In the genomic region with DNA sequence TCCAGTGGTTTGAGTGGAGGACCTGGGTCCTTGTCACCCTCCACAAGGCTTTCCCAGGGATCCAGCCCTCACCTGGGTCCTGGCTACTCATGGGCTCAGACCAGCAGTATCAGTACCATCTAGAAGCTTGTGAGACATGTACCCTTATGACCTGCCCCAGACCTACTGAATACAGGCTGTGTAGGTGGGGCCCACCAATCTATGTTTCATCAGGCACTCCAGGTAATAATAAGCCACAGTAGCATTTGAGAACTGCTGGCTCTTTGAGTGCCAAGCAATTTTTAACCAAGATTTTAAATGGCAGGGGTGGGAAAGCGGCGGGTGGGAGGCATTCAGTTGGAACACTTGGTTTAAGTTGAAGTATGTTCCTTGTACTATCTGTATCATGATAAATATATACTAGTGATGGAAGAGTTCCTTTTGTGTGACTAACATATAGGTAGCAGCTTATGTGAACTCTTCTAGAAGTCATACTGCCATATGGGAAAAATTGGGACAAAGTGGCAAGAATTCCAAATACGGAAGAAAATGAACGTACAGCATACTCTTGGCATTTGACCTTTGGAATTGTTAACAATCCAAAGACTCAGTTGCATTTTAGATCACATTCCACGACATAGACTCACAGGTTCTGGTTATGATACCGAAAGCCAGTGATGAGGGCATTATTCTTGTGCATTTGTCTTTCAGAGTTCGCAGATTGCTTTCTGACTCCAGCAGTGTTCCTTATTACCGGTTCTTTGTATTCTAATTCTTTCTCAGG, we compare ENCODE assay signal across 12 cellular contexts.
DNase-seq lines count a peak whose midpoint lies in the region; ATAC-seq and TF ChIP-seq lines count a peak whose summit lies in the region.
"Had no signal": no experiment of that assay in that cellular context is flagged by ENCODE, and none has a peak within 500 bp of the region (broad histone marks: within the 10 kb centered on the region; RNA-seq: fewer than 3 reads in every experiment).

No MANE protein-coding gene starts in this region.

- no peaks in the 10 kb centered on the region for H3K27me3 ChIP-seq in heart right ventricle
- H3K27me3 ChIP-seq in neural progenitor cell, result no peaks in the 10 kb centered on the region
- no peaks in the 10 kb centered on the region for H3K27me3 ChIP-seq in upper lobe of right lung
- H3K27me3 ChIP-seq in CD8-positive, alpha-beta memory T cell (ENCODE audit: insufficient read depth, low read length, poor library complexity, severe bottlenecking), result no peaks in the 10 kb centered on the region
- no peaks in the 10 kb centered on the region for H3K27me3 ChIP-seq in spleen (replicated peaks in 1 of 7)

- ATAC-seq in heart right ventricle (no peak), Right ventricle myocardium inferior (no peak), upper lobe of right lung (no peak), HG03175 (IDR thresholded peaks at IDR 0.05; ENCODE audit: unreplicated experiment) (no peak)
- ATAC-seq in effector memory CD8-positive, alpha-beta T cell (replicated peaks), result no peak

- CTCF ChIA-PET in CD8-positive, alpha-beta memory T cell (lab: Charles Lee), result no interaction called here

- H3K9ac ChIP-seq in neural progenitor cell, result no peak overlapping the region

- H3K4me1 ChIP-seq in heart right ventricle (peaks cover 23 to 85% (median 76%) of the 10 kb centered on the region in 9 donors), neural progenitor cell (peaks cover 23% of the 10 kb centered on the region), upper lobe of right lung (peaks cover 50% of the 10 kb centered on the region), spleen (peaks cover 0 to 73% (median 25%) of the 10 kb centered on the region in 6 donors)
- H3K4me1 ChIP-seq in CD8-positive, alpha-beta memory T cell (ENCODE audit: insufficient read depth, low read length), result no peaks in the 10 kb centered on the region

- POLR2A ChIA-PET in CD8-positive, alpha-beta memory T cell (lab: Charles Lee), result no interaction called here

- no peaks in the 10 kb centered on the region for H3K79me2 ChIP-seq in neural progenitor cell (ENCODE audit: low read depth)

- no peak for TF ChIP-seq POLR2A in spleen (IDR thresholded peaks at IDR 0.05)

- peak overlapping the region; percentile 23 to 52 for H3K27ac Mint-ChIP-seq in effector memory CD8-positive, alpha-beta T cell
- peak overlapping the region; percentile 16 for H3K27ac Mint-ChIP-seq in neural progenitor cell
- H3K27ac Mint-ChIP-seq in CD8-positive, alpha-beta memory T cell, result peak overlapping the region in 3 of 8 donors; percentile 24 to 86 (median 51)
- H3K27ac Mint-ChIP-seq: activated CD4-positive, alpha-beta T cell treated with anti-CD3 and anti-CD28 coated beads, Interleukin-2, amount 10 ng/mL, durations not matched to agents 7 days and 5 days; type B pancreatic cell had no signal

- H3K4me1 Mint-ChIP-seq in effector memory CD8-positive, alpha-beta T cell (ENCODE audit: low read depth in 2 of 2), result peaks cover 2 to 7% of the 10 kb centered on the region in 2 donors
- H3K4me1 Mint-ChIP-seq in neural progenitor cell, result peaks cover 25% of the 10 kb centered on the region
- peaks cover 0 to 1% (median 0%) of the 10 kb centered on the region in 3 donors for H3K4me1 Mint-ChIP-seq in CD8-positive, alpha-beta memory T cell
- H3K4me1 Mint-ChIP-seq: activated CD4-positive, alpha-beta T cell treated with anti-CD3 and anti-CD28 coated beads, Interleukin-2, amount 10 ng/mL, durations not matched to agents 7 days and 5 days had no signal

- no peaks in the 10 kb centered on the region for H3K9me3 Mint-ChIP-seq in effector memory CD8-positive, alpha-beta T cell
- no peaks in the 10 kb centered on the region for H3K9me3 Mint-ChIP-seq in neural progenitor cell
- no peaks in the 10 kb centered on the region for H3K9me3 Mint-ChIP-seq in CD8-positive, alpha-beta memory T cell
- H3K9me3 Mint-ChIP-seq: activated CD4-positive, alpha-beta T cell treated with anti-CD3 and anti-CD28 coated beads, Interleukin-2, amount 10 ng/mL, durations not matched to agents 7 days and 5 days; type B pancreatic cell had no signal

- 94 to 95% methylated on average over 8 of the region's 8 CpGs for WGBS in heart right ventricle, 2 donors
- WGBS in spleen, 5 donors, result 91 to 97% (median 96%) methylated on average over 8 of the region's 8 CpGs

- H3K36me3 Mint-ChIP-seq in effector memory CD8-positive, alpha-beta T cell (ENCODE audit: insufficient read depth), result no peaks in the 10 kb centered on the region
- peaks cover 25% of the 10 kb centered on the region for H3K36me3 Mint-ChIP-seq in neural progenitor cell
- peaks cover 17 to 26% (median 25%) of the 10 kb centered on the region in 3 donors for H3K36me3 Mint-ChIP-seq in CD8-positive, alpha-beta memory T cell

- no peaks in the 10 kb centered on the region for H3K27me3 Mint-ChIP-seq in effector memory CD8-positive, alpha-beta T cell
- H3K27me3 Mint-ChIP-seq in neural progenitor cell (ENCODE audit: insufficient read depth, low read depth), result no peaks in the 10 kb centered on the region
- no peaks in the 10 kb centered on the region for H3K27me3 Mint-ChIP-seq in CD8-positive, alpha-beta memory T cell
- H3K27me3 Mint-ChIP-seq: activated CD4-positive, alpha-beta T cell treated with anti-CD3 and anti-CD28 coated beads, Interleukin-2, amount 10 ng/mL, durations not matched to agents 7 days and 5 days; type B pancreatic cell had no signal

- H3F3A ChIP-seq in neural progenitor cell (ENCODE audit: low read depth), result no peaks in the 10 kb centered on the region

- H3K4me3 Mint-ChIP-seq in effector memory CD8-positive, alpha-beta T cell, result no peak overlapping the region
- H3K4me3 Mint-ChIP-seq in neural progenitor cell, result no peak overlapping the region
- no peak overlapping the region for H3K4me3 Mint-ChIP-seq in CD8-positive, alpha-beta memory T cell
- H3K4me3 Mint-ChIP-seq: activated CD4-positive, alpha-beta T cell treated with anti-CD3 and anti-CD28 coated beads, Interleukin-2, amount 10 ng/mL, durations not matched to agents 7 days and 5 days; type B pancreatic cell had no signal

- TF ChIP-seq CTCF in heart right ventricle (IDR thresholded peaks at IDR 0.05), result no peak
- TF ChIP-seq CTCF in neural progenitor cell (IDR thresholded peaks at IDR 0.05), result no peak
- TF ChIP-seq CTCF in upper lobe of right lung (IDR thresholded peaks at IDR 0.05), result no peak
- no peak for TF ChIP-seq CTCF in spleen (IDR thresholded peaks at IDR 0.05 in 8 of 11, conservative IDR thresholded peaks at IDR 0.05 in 3 of 11)

- peak overlapping the region in 9 of 10 donors; percentile 49 to 81 (median 75) for H3K27ac ChIP-seq in heart right ventricle
- no peak overlapping the region for H3K27ac ChIP-seq in neural progenitor cell
- peak overlapping the region; percentile 51 for H3K27ac ChIP-seq in upper lobe of right lung
- no peak overlapping the region for H3K27ac ChIP-seq in CD8-positive, alpha-beta memory T cell (ENCODE audit: low read depth, low read length)
- H3K27ac ChIP-seq in spleen, result peak overlapping the region in 3 of 8 donors; percentile 26 to 46 (median 31)
- H3K27ac ChIP-seq: HL-60 had no signal

- no peak for DNase-seq in heart right ventricle
- DNase-seq in Right ventricle myocardium inferior (ENCODE audit: missing footprints), result no peak
- DNase-seq in effector memory CD8-positive, alpha-beta T cell, result no peak
- no peak for DNase-seq in neural progenitor cell (ENCODE audit: low spot score)
- no peak for DNase-seq in upper lobe of right lung
- DNase-seq in CD8-positive, alpha-beta memory T cell, result no peak
- DNase-seq in spleen, result no peak
- DNase-seq: activated CD4-positive, alpha-beta T cell treated with anti-CD3 and anti-CD28 coated beads, Interleukin-2, amount 10 ng/mL, durations not matched to agents 7 days and 5 days; NCI-H2171 had no signal

- H3K4me2 ChIP-seq in neural progenitor cell, result peak overlapping the region; percentile 49

- H3K4me3 ChIP-seq in heart right ventricle (no peak overlapping the region), neural progenitor cell (no peak overlapping the region), upper lobe of right lung (no peak overlapping the region), spleen (no peak overlapping the region)
- H3K4me3 ChIP-seq in CD8-positive, alpha-beta memory T cell (ENCODE audit: low read length), result no peak overlapping the region

- intact Hi-C loops in heart right ventricle (cut with DNase I), result no loop called here
- intact Hi-C loops in Right ventricle myocardium inferior (cut with DNase I), result loop anchor here (5.0 kb wide), 2 partner anchors 34 to 56 kb away; no protein-coding TSS in a partner anchor
- intact Hi-C loops in upper lobe of right lung (cut with DNase I), result no loop called here
- intact Hi-C loops in spleen (cut with DNase I; ENCODE audit: low total_unique reads), result no loop called here

- H4K20me1 ChIP-seq in neural progenitor cell (ENCODE audit: low read depth), result peaks cover 9% of the 10 kb centered on the region

- H3K9me3 ChIP-seq in heart right ventricle (no peaks in the 10 kb centered on the region), neural progenitor cell (ENCODE audit: low read depth) (no peaks in the 10 kb centered on the region), upper lobe of right lung (no peaks in the 10 kb centered on the region), spleen (no peaks in the 10 kb centered on the region)
- H3K9me3 ChIP-seq in CD8-positive, alpha-beta memory T cell (ENCODE audit: low read length), result no peaks in the 10 kb centered on the region

- no peak overlapping the region for H2AFZ ChIP-seq in neural progenitor cell (replicated peaks)

- H3K36me3 ChIP-seq in heart right ventricle (peaks cover 0 to 52% (median 0%) of the 10 kb centered on the region in 9 donors), neural progenitor cell (no peaks in the 10 kb centered on the region), upper lobe of right lung (peaks cover 33% of the 10 kb centered on the region), spleen (peaks cover 0 to 56% (median 0%) of the 10 kb centered on the region in 6 donors)
- H3K36me3 ChIP-seq in CD8-positive, alpha-beta memory T cell (ENCODE audit: insufficient read depth, low read length), result no peaks in the 10 kb centered on the region

Comparison
In these comparisons a context has a peak if more than half of its experiments do, and no peak if none do; other contexts are left out.
1. H3K27ac ChIP-seq: peak in heart right ventricle (9 of 10) and upper lobe of right lung (single experiment); none in neural progenitor cell (single experiment) and CD8-positive, alpha-beta memory T cell (single experiment).